In the genomic region with DNA sequence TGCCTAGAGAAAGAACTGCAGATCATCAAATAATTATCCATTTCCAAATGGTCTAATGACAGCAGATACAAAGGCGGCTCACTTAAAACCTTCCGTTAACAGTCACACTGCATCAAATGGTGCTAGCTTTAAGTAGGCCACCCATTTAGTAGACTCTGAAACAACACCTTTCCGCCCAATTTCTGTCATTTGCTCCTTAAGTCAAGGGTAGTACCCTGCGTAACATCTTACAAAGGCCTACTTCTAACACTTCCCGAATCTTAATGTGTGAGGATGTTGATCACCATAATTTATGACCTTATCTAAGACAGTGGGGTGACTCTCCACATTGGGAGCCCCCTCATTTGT, we compare ENCODE assay signal across 8 cellular contexts. TPM values are rescaled to one million over a fixed set of nuclear protein-coding genes. Genes with fewer than 3 reads are reported as not detected.
DNase-seq lines count a peak whose midpoint lies in the region; ATAC-seq and TF ChIP-seq lines count a peak whose summit lies in the region.

No MANE protein-coding gene starts in this region.

- H3K27ac ChIP-seq in SK-N-SH (ENCODE audit: low read depth in 2 of 2, low read length in 1 of 2) (peak overlapping the region in 1 of 2 experiments; percentile 87; a peak in 2 of 4 replicates), iPS-20b (ENCODE audit: low read length) (no peak overlapping the region), substantia nigra (ENCODE audit: low read depth, low read length, poor library complexity, severe bottlenecking) (peak overlapping the region; percentile 42)

- peaks cover 7% of the 10 kb centered on the region for H3K4me1 Mint-ChIP-seq in activated T-helper 17 cell treated with anti-CD3 and anti-CD28 coated beads, Interleukin-2, amount 50 U/mL, for 72 hours

- H3K9me3 ChIP-seq in SK-N-SH: no peaks in the 10 kb centered on the region
- no peaks in the 10 kb centered on the region for H3K9me3 ChIP-seq in iPS-20b (ENCODE audit: insufficient read depth, low read depth, low read length)

- no peak for TF ChIP-seq EP300 in SK-N-SH (IDR thresholded peaks at IDR 0.05; ENCODE audit: borderline replicate concordance in 1 of 2, low read depth in 1 of 2, low read length in 1 of 2)

- 96% methylated on average over 5 of the region's 5 CpGs for WGBS in SK-N-SH (ENCODE audit: low lambda C conversion rate)

- H3K4me3 Mint-ChIP-seq in activated T-helper 17 cell treated with anti-CD3 and anti-CD28 coated beads, Interleukin-2, amount 50 U/mL, for 72 hours: peak overlapping the region; percentile 71

- H3K27me3 ChIP-seq in SK-N-SH (ENCODE audit: insufficient read depth): no peaks in the 10 kb centered on the region
- H3K27me3 ChIP-seq in iPS-20b (ENCODE audit: insufficient read depth, low read length): peaks cover 8% of the 10 kb centered on the region; the same call in 1 of the 2 replicates

- peak overlapping the region; percentile 74; the same call in 1 of the 2 replicates for H2AFZ ChIP-seq in SK-N-SH (ENCODE audit: low read depth)

- no peaks in the 10 kb centered on the region for H4K20me1 ChIP-seq in SK-N-SH (ENCODE audit: insufficient read depth)

- no peak for TF ChIP-seq RAD21 in SK-N-SH (IDR thresholded peaks at IDR 0.05; ENCODE audit: low read length)

- H3K4me2 ChIP-seq in SK-N-SH: peak overlapping the region; percentile 80

- DNase-seq in SK-N-SH (no peak), substantia nigra (lab: John Stamatoyannopoulos, UW) (no peak), NCI-H2107 treated with DMSO at 0.1 percent for 48 hours (lab: John Stamatoyannopoulos, UW; ENCODE audit: unreplicated experiment) (no peak), NCI-H2171 treated with DMSO at 0.1 percent for 48 hours (lab: John Stamatoyannopoulos, UW) (no peak), AG08396 (ENCODE audit: low spot score) (no peak)

- no peak for TF ChIP-seq CTCF in SK-N-SH (IDR thresholded peaks at IDR 0.05)

- no peak overlapping the region for H3K27ac Mint-ChIP-seq in activated T-helper 17 cell treated with anti-CD3 and anti-CD28 coated beads, Interleukin-2, amount 50 U/mL, for 72 hours

- no peak for ATAC-seq in SK-N-SH treated with all-trans-retinoic acid at 6 μM for 48 hours
- ATAC-seq in activated T-helper 17 cell treated with anti-CD3 and anti-CD28 coated beads, Interleukin-2, amount 50 U/mL, for 72 hours (replicated peaks): no peak

- POLR2A ChIA-PET in SK-N-SH (lab: Yijun Ruan, JAX): interaction anchor here (0.7 to 2.1 kb wide), 3 partner anchors 20 to 269 kb away, joined by 4 to 14 read pairs (median 4); no protein-coding TSS in a partner anchor

- H3K4me3 ChIP-seq in SK-N-SH (ENCODE audit: low read depth in 2 of 2, low read length in 1 of 2): peak overlapping the region; percentile 89 to 96
- H3K4me3 ChIP-seq in iPS-20b (ENCODE audit: low read length): peak overlapping the region; percentile 89

- H3K9me3 Mint-ChIP-seq in activated T-helper 17 cell treated with anti-CD3 and anti-CD28 coated beads, Interleukin-2, amount 50 U/mL, for 72 hours: no peaks in the 10 kb centered on the region

- H3K36me3 ChIP-seq in SK-N-SH (replicated peaks in 1 of 2; ENCODE audit: control insufficient read depth in 1 of 2, insufficient read depth in 2 of 2, low read length in 1 of 2) (peaks cover 0 to 3% of the 10 kb centered on the region in 2 experiments), iPS-20b (ENCODE audit: insufficient read depth, low read depth, low read length) (no peaks in the 10 kb centered on the region)

- H3K9ac ChIP-seq in SK-N-SH: peak overlapping the region; percentile 77
- H3K9ac ChIP-seq in iPS-20b (ENCODE audit: low read depth, low read length): peak overlapping the region; percentile 81; the same call in 1 of the 2 replicates

- CTCF ChIA-PET in SK-N-SH (lab: Yijun Ruan, JAX): interaction anchor here (0.9 to 3.2 kb wide), 4 partner anchors 10 to 182 kb away, joined by 3 to 13 read pairs (median 4); no protein-coding TSS in a partner anchor

- H3K27me3 Mint-ChIP-seq in activated T-helper 17 cell treated with anti-CD3 and anti-CD28 coated beads, Interleukin-2, amount 50 U/mL, for 72 hours: peaks cover 9% of the 10 kb centered on the region

- H3K79me2 ChIP-seq in SK-N-SH (ENCODE audit: insufficient read depth): peaks cover 35% of the 10 kb centered on the region

- H3K4me1 ChIP-seq in SK-N-SH (ENCODE audit: control insufficient read depth in 1 of 2, insufficient read depth in 2 of 2, low read depth in 1 of 2, low read length in 1 of 2) (peaks cover 0 to 13% of the 10 kb centered on the region in 2 experiments; a peak in 3 of 4 replicates), iPS-20b (ENCODE audit: insufficient read depth, low read length) (peaks cover 21% of the 10 kb centered on the region; the same call in 1 of the 2 replicates)

- H3K9me2 ChIP-seq in SK-N-SH: no peaks in the 10 kb centered on the region

- H3F3A ChIP-seq in SK-N-SH (replicated peaks; ENCODE audit: insufficient read depth): peaks cover 17% of the 10 kb centered on the region

- no peaks in the 10 kb centered on the region for H3K36me3 Mint-ChIP-seq in activated T-helper 17 cell treated with anti-CD3 and anti-CD28 coated beads, Interleukin-2, amount 50 U/mL, for 72 hours (ENCODE audit: low read depth)

TF ChIP-seq in SK-N-SH, 30 proteins besides CTCF, POLR2A, EP300 and RAD21:
- TF ChIP-seq, protein P1, sequence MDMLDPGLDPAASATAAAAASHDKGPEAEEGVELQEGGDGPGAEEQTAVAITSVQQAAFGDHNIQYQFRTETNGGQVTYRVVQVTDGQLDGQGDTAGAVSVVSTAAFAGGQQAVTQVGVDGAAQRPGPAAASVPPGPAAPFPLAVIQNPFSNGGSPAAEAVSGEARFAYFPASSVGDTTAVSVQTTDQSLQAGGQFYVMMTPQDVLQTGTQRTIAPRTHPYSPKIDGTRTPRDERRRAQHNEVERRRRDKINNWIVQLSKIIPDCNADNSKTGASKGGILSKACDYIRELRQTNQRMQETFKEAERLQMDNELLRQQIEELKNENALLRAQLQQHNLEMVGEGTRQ (IDR thresholded peaks at IDR 0.05; ENCODE audit: borderline replicate concordance, low read depth, low read length): no peak

TF ChIP-seq in SK-N-SH treated with all-trans-retinoic acid at 6 μM for 48 hours, 23 proteins besides CTCF, POLR2A, EP300 and RAD21 (continues in another document):
- no peak for TF ChIP-seq SNAI2 (CRISPR knock-in tag; IDR thresholded peaks at IDR 0.05)
- no peak for TF ChIP-seq ZNF70 (CRISPR knock-in tag; IDR thresholded peaks at IDR 0.05)
- TF ChIP-seq, protein P2, sequence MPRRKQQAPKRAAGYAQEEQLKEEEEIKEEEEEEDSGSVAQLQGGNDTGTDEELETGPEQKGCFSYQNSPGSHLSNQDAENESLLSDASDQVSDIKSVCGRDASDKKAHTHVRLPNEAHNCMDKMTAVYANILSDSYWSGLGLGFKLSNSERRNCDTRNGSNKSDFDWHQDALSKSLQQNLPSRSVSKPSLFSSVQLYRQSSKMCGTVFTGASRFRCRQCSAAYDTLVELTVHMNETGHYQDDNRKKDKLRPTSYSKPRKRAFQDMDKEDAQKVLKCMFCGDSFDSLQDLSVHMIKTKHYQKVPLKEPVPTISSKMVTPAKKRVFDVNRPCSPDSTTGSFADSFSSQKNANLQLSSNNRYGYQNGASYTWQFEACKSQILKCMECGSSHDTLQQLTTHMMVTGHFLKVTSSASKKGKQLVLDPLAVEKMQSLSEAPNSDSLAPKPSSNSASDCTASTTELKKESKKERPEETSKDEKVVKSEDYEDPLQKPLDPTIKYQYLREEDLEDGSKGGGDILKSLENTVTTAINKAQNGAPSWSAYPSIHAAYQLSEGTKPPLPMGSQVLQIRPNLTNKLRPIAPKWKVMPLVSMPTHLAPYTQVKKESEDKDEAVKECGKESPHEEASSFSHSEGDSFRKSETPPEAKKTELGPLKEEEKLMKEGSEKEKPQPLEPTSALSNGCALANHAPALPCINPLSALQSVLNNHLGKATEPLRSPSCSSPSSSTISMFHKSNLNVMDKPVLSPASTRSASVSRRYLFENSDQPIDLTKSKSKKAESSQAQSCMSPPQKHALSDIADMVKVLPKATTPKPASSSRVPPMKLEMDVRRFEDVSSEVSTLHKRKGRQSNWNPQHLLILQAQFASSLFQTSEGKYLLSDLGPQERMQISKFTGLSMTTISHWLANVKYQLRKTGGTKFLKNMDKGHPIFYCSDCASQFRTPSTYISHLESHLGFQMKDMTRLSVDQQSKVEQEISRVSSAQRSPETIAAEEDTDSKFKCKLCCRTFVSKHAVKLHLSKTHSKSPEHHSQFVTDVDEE (CRISPR knock-in tag; IDR thresholded peaks at IDR 0.05): no peak
- TF ChIP-seq ZNF565 (CRISPR knock-in tag; conservative IDR thresholded peaks at IDR 0.05; ENCODE audit: low read depth): no peak
- TF ChIP-seq ZNF8 (CRISPR knock-in tag; IDR thresholded peaks at IDR 0.05): no peak
- no peak for TF ChIP-seq ZFP30 (CRISPR knock-in tag; IDR thresholded peaks at IDR 0.05)
- TF ChIP-seq, protein P3, sequence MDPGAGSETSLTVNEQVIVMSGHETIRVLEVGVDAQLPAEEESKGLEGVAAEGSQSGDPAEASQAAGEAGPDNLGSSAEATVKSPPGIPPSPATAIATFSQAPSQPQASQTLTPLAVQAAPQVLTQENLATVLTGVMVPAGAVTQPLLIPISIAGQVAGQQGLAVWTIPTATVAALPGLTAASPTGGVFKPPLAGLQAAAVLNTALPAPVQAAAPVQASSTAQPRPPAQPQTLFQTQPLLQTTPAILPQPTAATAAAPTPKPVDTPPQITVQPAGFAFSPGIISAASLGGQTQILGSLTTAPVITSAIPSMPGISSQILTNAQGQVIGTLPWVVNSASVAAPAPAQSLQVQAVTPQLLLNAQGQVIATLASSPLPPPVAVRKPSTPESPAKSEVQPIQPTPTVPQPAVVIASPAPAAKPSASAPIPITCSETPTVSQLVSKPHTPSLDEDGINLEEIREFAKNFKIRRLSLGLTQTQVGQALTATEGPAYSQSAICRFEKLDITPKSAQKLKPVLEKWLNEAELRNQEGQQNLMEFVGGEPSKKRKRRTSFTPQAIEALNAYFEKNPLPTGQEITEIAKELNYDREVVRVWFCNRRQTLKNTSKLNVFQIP (CRISPR knock-in tag; IDR thresholded peaks at IDR 0.05; ENCODE audit: borderline replicate concordance, low read depth): no peak
- TF ChIP-seq, protein P4, sequence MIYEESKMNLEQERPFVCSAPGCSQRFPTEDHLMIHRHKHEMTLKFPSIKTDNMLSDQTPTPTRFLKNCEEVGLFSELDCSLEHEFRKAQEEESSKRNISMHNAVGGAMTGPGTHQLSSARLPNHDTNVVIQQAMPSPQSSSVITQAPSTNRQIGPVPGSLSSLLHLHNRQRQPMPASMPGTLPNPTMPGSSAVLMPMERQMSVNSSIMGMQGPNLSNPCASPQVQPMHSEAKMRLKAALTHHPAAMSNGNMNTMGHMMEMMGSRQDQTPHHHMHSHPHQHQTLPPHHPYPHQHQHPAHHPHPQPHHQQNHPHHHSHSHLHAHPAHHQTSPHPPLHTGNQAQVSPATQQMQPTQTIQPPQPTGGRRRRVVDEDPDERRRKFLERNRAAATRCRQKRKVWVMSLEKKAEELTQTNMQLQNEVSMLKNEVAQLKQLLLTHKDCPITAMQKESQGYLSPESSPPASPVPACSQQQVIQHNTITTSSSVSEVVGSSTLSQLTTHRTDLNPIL (CRISPR knock-in tag; IDR thresholded peaks at IDR 0.05; ENCODE audit: low read depth): no peak

RNA-seq across cellular contexts. Expression of a gene that starts 0.7 kb away (rescaled TPM):
- 5.1 and 8.2 TPM in 2 replicates for polyA plus RNA-seq in SK-N-SH (2012; rRNA removed)
- polyA plus RNA-seq in SK-N-SH (2012; cell fraction: cytosol; rRNA removed): 7.0 and 7.4 TPM in 2 replicates
- polyA plus RNA-seq in SK-N-SH (2012; cell fraction: nucleus; rRNA removed): 10.8 and 12.0 TPM in 2 replicates
- total RNA-seq in activated T-helper 17 cell treated with anti-CD3 and anti-CD28 coated beads, Interleukin-2, amount 50 U/mL, for 72 hours: 1 to 10 TPM in 1 of 2 donors, under 1 TPM in 1; 0.63 to 4.4 TPM
